In genomic region chr12:71415336-71416231, GRCh38 we compare ENCODE assay signal across 8 cellular contexts. TPM values are rescaled to one million over a fixed set of nuclear protein-coding genes. Genes with fewer than 3 reads are reported as not detected.
A peak's percentile ranks its signal among the peaks of the same experiment; 100 is the strongest.
DNase-seq lines count a peak whose midpoint lies in the region; ATAC-seq, FAIRE-seq and TF ChIP-seq lines count a peak whose summit lies in the region.

No MANE protein-coding gene starts in this region.

- H3K4me3 ChIP-seq in brain microvascular endothelial cell (ENCODE audit: low read depth, low read length) (no peak overlapping the region), kidney (ENCODE audit: low read length in 2 of 2) (no peak overlapping the region), transverse colon (no peak overlapping the region)

- 13 to 16% methylated on average over 7 of the region's 7 CpGs for WGBS in transverse colon (ENCODE audit: low coverage in 1 of 2), 2 donors

- H3K9ac ChIP-seq in kidney (ENCODE audit: low read length in 2 of 2), result no peak overlapping the region

- intact Hi-C loops in kidney (cut with DNase I) (no loop called here), transverse colon (cut with DNase I; ENCODE audit: low total_unique reads) (loop anchor here (10.0 kb wide), 1 partner anchor 329 kb away; no protein-coding TSS in a partner anchor)

- no peak for TF ChIP-seq EP300 in transverse colon (IDR thresholded peaks at IDR 0.05; ENCODE audit: low read depth)

- no peaks in the 10 kb centered on the region for H3K36me3 ChIP-seq in brain microvascular endothelial cell (replicated peaks)
- H3K36me3 ChIP-seq in kidney (ENCODE audit: control insufficient read depth in 1 of 2, insufficient read depth in 2 of 2, low read length in 2 of 2), result no peaks in the 10 kb centered on the region
- no peaks in the 10 kb centered on the region for H3K36me3 ChIP-seq in transverse colon

- TF ChIP-seq POLR2A in transverse colon (IDR thresholded peaks at IDR 0.05), result no peak

- in situ Hi-C loops in brain microvascular endothelial cell (cut with HindIII; ENCODE audit: low pct_ligation_motif_present, low sequenced_read_pairs) (no loop called here), transverse colon (cut with MboI; ENCODE audit: low pct_ligation_motif_present in 1 of 4, low pct_unique_long_range_greater_than_20kb in 1 of 4, low sequenced_read_pairs in 3 of 4) (loop anchor here (10.0 to 25.0 kb wide), 3 partner anchors 139 to 329 kb away; no protein-coding TSS in a partner anchor)

- TF ChIP-seq CTCF in brain microvascular endothelial cell (IDR thresholded peaks at IDR 0.05; ENCODE audit: low read depth, low read length, missing control alignments), result peak; percentile 83
- TF ChIP-seq CTCF in kidney (IDR thresholded peaks at IDR 0.05; ENCODE audit: borderline replicate concordance, extremely low read depth, insufficient read depth), result peak; percentile 55
- TF ChIP-seq CTCF in transverse colon (IDR thresholded peaks at IDR 0.05), result peak; percentile 59 to 75 (median 63)

- DNase-seq in NOMO-1 (lab: John Stamatoyannopoulos, UW; ENCODE audit: unreplicated experiment in 2 of 2) (peak; percentile 0 to 26), NOMO-1 treated with dmso at 0.1 percent for 144 hours (lab: John Stamatoyannopoulos, UW; ENCODE audit: unreplicated experiment) (no peak), NCI-H774 (lab: John Stamatoyannopoulos, UW) (peak; percentile 76), brain microvascular endothelial cell (peak; percentile 41), kidney (no peak), transverse colon (peak; percentile 11)

- ATAC-seq in GM21367 (IDR thresholded peaks at IDR 0.05; ENCODE audit: unreplicated experiment), result peak; percentile 87
- peak; percentile 74 for ATAC-seq in HG03571 (IDR thresholded peaks at IDR 0.05; ENCODE audit: unreplicated experiment)

- no peak for FAIRE-seq in kidney (lab: Jason Lieb, UNC)

- H3K9me3 ChIP-seq in kidney (ENCODE audit: control insufficient read depth in 1 of 2, low read length in 2 of 2) (no peaks in the 10 kb centered on the region), transverse colon (peaks cover 0 to 4% of the 10 kb centered on the region in 2 donors)

- H3K27ac ChIP-seq in brain microvascular endothelial cell, result no peak overlapping the region
- no peak overlapping the region for H3K27ac ChIP-seq in kidney (ENCODE audit: low read depth in 2 of 2, low read length in 2 of 2)
- H3K27ac ChIP-seq in transverse colon, result no peak overlapping the region

- H3K27me3 ChIP-seq in brain microvascular endothelial cell (replicated peaks), result no peaks in the 10 kb centered on the region
- no peaks in the 10 kb centered on the region for H3K27me3 ChIP-seq in transverse colon

- H3K4me1 ChIP-seq in kidney (ENCODE audit: control insufficient read depth in 1 of 2, insufficient read depth in 1 of 2, low read depth in 1 of 2, low read length in 2 of 2) (no peaks in the 10 kb centered on the region), transverse colon (peaks cover 0 to 2% (median 0%) of the 10 kb centered on the region in 4 donors)

RNA-seq across cellular contexts. Expression of gene LGR5, which starts 24.0 kb away (rescaled TPM):
- total RNA-seq in kidney (0.19 TPM), transverse colon (1 to 10 TPM in 2 of 4 donors, under 1 TPM in 2; 0.37 to 4.8 (median 1.0) TPM)
- polyA plus RNA-seq in kidney (ENCODE audit: insufficient read depth, low read depth, low replicate concordance), result not detected

Comparison
In these comparisons a context has a peak if more than half of its experiments do, and no peak if none do; other contexts are left out.
1. DNase-seq: peak in NOMO-1 (2 of 2), NCI-H774 (single experiment), brain microvascular endothelial cell (single experiment) and transverse colon (single experiment); none in NOMO-1 treated with dmso at 0.1 percent for 144 hours (single experiment) and kidney (single experiment).
2. Peak in every context shown above with its lines, with median percentiles within 50 percentile points of each other: CTCF ChIP-seq.